Comparison of ENCODE assay signal across 16 cellular contexts in genomic region chr5:129496875-129497274, GRCh38. TPM values are rescaled to one million over a fixed set of nuclear protein-coding genes. Genes with fewer than 3 reads are reported as not detected.
A peak's percentile ranks its signal among the peaks of the same experiment; 100 is the strongest.
DNase-seq lines count a peak whose midpoint lies in the region; ATAC-seq and TF ChIP-seq lines count a peak whose summit lies in the region.
"Had no signal": no experiment of that assay in that cellular context is flagged by ENCODE, and none has a peak within 500 bp of the region (broad histone marks: within the 10 kb centered on the region; RNA-seq: fewer than 3 reads in every experiment).

No MANE protein-coding gene starts in this region.

- CTCF ChIA-PET in activated CD8-positive, alpha-beta T cell treated with anti-CD3 and anti-CD28 coated beads, Interleukin-2, amount 10 ng/mL, durations not matched to agents 7 days and 5 days (lab: Charles Lee) = no interaction called here
- CTCF ChIA-PET in activated CD4-positive, alpha-beta memory T cell treated with anti-CD3 and anti-CD28 coated beads for 36 hours (lab: Charles Lee) = no interaction called here

- no peaks in the 10 kb centered on the region for H3K9me3 Mint-ChIP-seq in activated CD8-positive, alpha-beta T cell treated with anti-CD3 and anti-CD28 coated beads, Interleukin-2, amount 10 ng/mL, durations not matched to agents 7 days and 5 days (ENCODE audit: insufficient read depth)
- H3K9me3 Mint-ChIP-seq in activated CD4-positive, alpha-beta memory T cell treated with anti-CD3 and anti-CD28 coated beads for 36 hours = peaks cover 2% of the 10 kb centered on the region
- H3K9me3 Mint-ChIP-seq: CD4-positive, alpha-beta T cell had no signal

- TF ChIP-seq CTCF in OCI-LY1 (IDR thresholded peaks at IDR 0.05; ENCODE audit: low read length) (no peak), right atrium auricular region (IDR thresholded peaks at IDR 0.05) (no peak)

- H3K27ac ChIP-seq in OCI-LY1 (ENCODE audit: low read depth, low read length, poor library complexity, severe bottlenecking) (peak overlapping the region; percentile 93), right atrium auricular region (peak overlapping the region; percentile 8 to 29)
- H3K27ac ChIP-seq: 22Rv1, A549, C4-2B had no signal

- no peaks in the 10 kb centered on the region for H3K36me3 ChIP-seq in OCI-LY1 (ENCODE audit: insufficient read depth, low read length)
- H3K36me3 ChIP-seq in right atrium auricular region = no peaks in the 10 kb centered on the region
- H3K36me3 ChIP-seq: HAP-1 had no signal

- H2AFZ ChIP-seq in OCI-LY1 (ENCODE audit: low read length) = no peak overlapping the region

- peak overlapping the region; percentile 37 for H3K4me2 ChIP-seq in OCI-LY1 (ENCODE audit: low read length)
- H3K4me2 ChIP-seq: A549 had no signal

- peak overlapping the region; percentile 46 for H3K9ac ChIP-seq in OCI-LY1 (ENCODE audit: low read length)

- H3K4me3 Mint-ChIP-seq in activated CD8-positive, alpha-beta T cell treated with anti-CD3 and anti-CD28 coated beads, Interleukin-2, amount 10 ng/mL, durations not matched to agents 7 days and 5 days = no peak overlapping the region
- no peak overlapping the region for H3K4me3 Mint-ChIP-seq in activated CD4-positive, alpha-beta memory T cell treated with anti-CD3 and anti-CD28 coated beads for 36 hours
- H3K4me3 Mint-ChIP-seq: CD4-positive, alpha-beta T cell; HFFc6 had no signal

- H3K4me1 Mint-ChIP-seq in activated CD8-positive, alpha-beta T cell treated with anti-CD3 and anti-CD28 coated beads, Interleukin-2, amount 10 ng/mL, durations not matched to agents 7 days and 5 days (ENCODE audit: low read depth) = no peaks in the 10 kb centered on the region
- H3K4me1 Mint-ChIP-seq in activated CD4-positive, alpha-beta memory T cell treated with anti-CD3 and anti-CD28 coated beads for 36 hours (ENCODE audit: low read depth) = no peaks in the 10 kb centered on the region

- peaks cover 65% of the 10 kb centered on the region for H3K4me1 ChIP-seq in OCI-LY1 (ENCODE audit: insufficient read depth, low read length, severe bottlenecking)
- no peaks in the 10 kb centered on the region for H3K4me1 ChIP-seq in right atrium auricular region
- H3K4me1 ChIP-seq: A549, Caco-2, HAP-1 had no signal

- H3F3A ChIP-seq in OCI-LY1 (ENCODE audit: insufficient read depth, low read length) = no peaks in the 10 kb centered on the region

- H3K9me3 ChIP-seq in OCI-LY1 (ENCODE audit: low read length) (no peaks in the 10 kb centered on the region), right atrium auricular region (no peaks in the 10 kb centered on the region)
- H3K9me3 ChIP-seq: A549, Caco-2, HAP-1 had no signal

- no peak for DNase-seq in Right ventricle myocardium inferior (ENCODE audit: missing footprints)
- DNase-seq in cardiac septum (ENCODE audit: low spot score) = no peak
- no peak for DNase-seq in right atrium auricular region (ENCODE audit: low spot score)
- no peak for DNase-seq in activated CD8-positive, alpha-beta T cell treated with anti-CD3 and anti-CD28 coated beads, Interleukin-2, amount 10 ng/mL, durations not matched to agents 7 days and 5 days
- DNase-seq in HCEC 1CT = no peak
- DNase-seq in activated CD4-positive, alpha-beta memory T cell treated with anti-CD3 and anti-CD28 coated beads for 36 hours = no peak
- DNase-seq: AML-193; Caco-2; CD4-positive, alpha-beta T cell; HFFc6; IMR-90 had no signal

- no peaks in the 10 kb centered on the region for H4K20me1 ChIP-seq in OCI-LY1 (ENCODE audit: insufficient read depth, low read length)

- ATAC-seq in Right ventricle myocardium inferior = peak; percentile 21
- no peak for ATAC-seq in activated CD8-positive, alpha-beta T cell treated with anti-CD3 and anti-CD28 coated beads, Interleukin-2, amount 10 ng/mL, durations not matched to agents 7 days and 5 days
- ATAC-seq: A549 had no signal

- no peaks in the 10 kb centered on the region for H3K27me3 Mint-ChIP-seq in activated CD8-positive, alpha-beta T cell treated with anti-CD3 and anti-CD28 coated beads, Interleukin-2, amount 10 ng/mL, durations not matched to agents 7 days and 5 days (ENCODE audit: low read depth)
- H3K27me3 Mint-ChIP-seq in activated CD4-positive, alpha-beta memory T cell treated with anti-CD3 and anti-CD28 coated beads for 36 hours = no peaks in the 10 kb centered on the region
- H3K27me3 Mint-ChIP-seq: CD4-positive, alpha-beta T cell had no signal

- H3K27ac Mint-ChIP-seq in activated CD8-positive, alpha-beta T cell treated with anti-CD3 and anti-CD28 coated beads, Interleukin-2, amount 10 ng/mL, durations not matched to agents 7 days and 5 days = no peak overlapping the region
- H3K27ac Mint-ChIP-seq in activated CD4-positive, alpha-beta memory T cell treated with anti-CD3 and anti-CD28 coated beads for 36 hours = no peak overlapping the region
- H3K27ac Mint-ChIP-seq: CD4-positive, alpha-beta T cell; HFFc6 had no signal

- no peaks in the 10 kb centered on the region for H3K79me2 ChIP-seq in OCI-LY1 (ENCODE audit: insufficient read depth, low read length)

- H3K27me3 ChIP-seq in OCI-LY1 (ENCODE audit: insufficient read depth, low read length) (no peaks in the 10 kb centered on the region), right atrium auricular region (no peaks in the 10 kb centered on the region)

- intact Hi-C loops in Right ventricle myocardium inferior (cut with DNase I) = no loop called here
- intact Hi-C loops in cardiac septum (cut with DNase I) = no loop called here
- intact Hi-C loops in activated CD4-positive, alpha-beta memory T cell treated with anti-CD3 and anti-CD28 coated beads for 36 hours (cut with micrococcal nuclease) = no loop called here

- no peaks in the 10 kb centered on the region for H3K36me3 Mint-ChIP-seq in activated CD8-positive, alpha-beta T cell treated with anti-CD3 and anti-CD28 coated beads, Interleukin-2, amount 10 ng/mL, durations not matched to agents 7 days and 5 days (ENCODE audit: low read depth)
- H3K36me3 Mint-ChIP-seq in activated CD4-positive, alpha-beta memory T cell treated with anti-CD3 and anti-CD28 coated beads for 36 hours = no peaks in the 10 kb centered on the region

- POLR2A ChIA-PET in activated CD8-positive, alpha-beta T cell treated with anti-CD3 and anti-CD28 coated beads, Interleukin-2, amount 10 ng/mL, durations not matched to agents 7 days and 5 days (lab: Charles Lee) = no interaction called here
- POLR2A ChIA-PET in activated CD4-positive, alpha-beta memory T cell treated with anti-CD3 and anti-CD28 coated beads for 36 hours (lab: Charles Lee) = no interaction called here

- H3K9me2 ChIP-seq in OCI-LY1 (ENCODE audit: low read depth, low read length) = no peaks in the 10 kb centered on the region

- peak overlapping the region; percentile 1 for H3K4me3 ChIP-seq in OCI-LY1 (ENCODE audit: low read depth, low read length, poor library complexity, severe bottlenecking)
- H3K4me3 ChIP-seq in right atrium auricular region = no peak overlapping the region
- H3K4me3 ChIP-seq: A549, HAP-1 had no signal

RNA-seq across cellular contexts. Expression of gene ADAMTS19, which starts 36.8 kb away (rescaled TPM):
- total RNA-seq in Right ventricle myocardium inferior = 0.95 TPM
- total RNA-seq in cardiac septum = 0.40 TPM
- under 1 TPM; 0.44 to 0.59 TPM for total RNA-seq in right atrium auricular region
- total RNA-seq in activated CD8-positive, alpha-beta T cell treated with anti-CD3 and anti-CD28 coated beads, Interleukin-2, amount 10 ng/mL, durations not matched to agents 7 days and 5 days = not detected
- not detected for total RNA-seq in activated CD4-positive, alpha-beta memory T cell treated with anti-CD3 and anti-CD28 coated beads for 36 hours
- total RNA-seq: CD4-positive, alpha-beta T cell; HFFc6 had no signal
